ENCODE assay signal across 23 cellular contexts in genomic region chr11:581342-581741, GRCh38. TPM values are rescaled to one million over a fixed set of nuclear protein-coding genes. Genes with fewer than 3 reads are reported as not detected.
DNase-seq lines count a peak whose midpoint lies in the region; ATAC-seq and TF ChIP-seq lines count a peak whose summit lies in the region.
"Had no signal": no experiment of that assay in that cellular context is flagged by ENCODE, and none has a peak within 500 bp of the region (broad histone marks: within the 10 kb centered on the region; RNA-seq: fewer than 3 reads in every experiment).

No MANE protein-coding gene starts in this region.

- peaks cover 40 to 47% of the 10 kb centered on the region in 2 experiments for H3K36me3 ChIP-seq in trophoblast cell (ENCODE audit: control insufficient read depth in 1 of 2, insufficient read depth in 2 of 2, low read length in 2 of 2)
- peaks cover 0 to 43% (median 21%) of the 10 kb centered on the region in 4 donors for H3K36me3 ChIP-seq in sigmoid colon
- peaks cover 10 to 51% (median 40%) of the 10 kb centered on the region in 3 donors for H3K36me3 ChIP-seq in esophagus squamous epithelium

- H3K14ac ChIP-seq in trophoblast cell (ENCODE audit: low read length): no peak overlapping the region

- no peak overlapping the region for H2AK5ac ChIP-seq in trophoblast cell (ENCODE audit: low read length)

- no peak overlapping the region for H2AFZ ChIP-seq in trophoblast cell (ENCODE audit: insufficient read depth, low read length, poor library complexity)
- H2AFZ ChIP-seq: hepatocyte had no signal

- no peak overlapping the region for H3K4me3 Mint-ChIP-seq in activated T-cell treated with anti-CD3 and anti-CD28 coated beads, Interleukin-2, amount 50 U/mL, for 72 hours
- H3K4me3 Mint-ChIP-seq in activated T-helper 1 cell treated with anti-CD3 and anti-CD28 coated beads, Interleukin-12 subunit alpha, Interleukin-12 subunit beta, Interleukin-2, Interleukin-4 antibody, amounts not matched to agents 30 ng/mL and 10 ng/mL and 1 ng/mL, durations not matched to agents 14 hours and 24 hours and 36 hours: peak overlapping the region; percentile 48

- no peak overlapping the region for H3K18ac ChIP-seq in trophoblast cell (ENCODE audit: low read length)

- H2BK5ac ChIP-seq in trophoblast cell (ENCODE audit: low read depth, low read length, poor library complexity): no peak overlapping the region

- DNase-seq in activated T-cell treated with anti-CD3 and anti-CD28 coated beads, Interleukin-2, amount 50 U/mL, for 72 hours: no peak
- DNase-seq in activated T-cell treated with anti-CD3 and anti-CD28 coated beads for 4 hours: no peak
- DNase-seq in activated T-helper 1 cell treated with anti-CD3 and anti-CD28 coated beads, Interleukin-12 subunit alpha, Interleukin-12 subunit beta, Interleukin-2, Interleukin-4 antibody, amounts not matched to agents 30 ng/mL and 10 ng/mL and 1 ng/mL, durations not matched to agents 14 hours and 24 hours and 36 hours (ENCODE audit: low spot score): no peak
- DNase-seq in left ventricle myocardium superior: no peak
- DNase-seq in trophoblast cell: no peak
- DNase-seq in sigmoid colon: no peak
- DNase-seq in OCI-M1 (lab: John Stamatoyannopoulos, UW): no peak
- no peak for DNase-seq in esophagus squamous epithelium (lab: John Stamatoyannopoulos, UW)
- DNase-seq: activated CD4-positive, CD25-positive, alpha-beta regulatory T cell; DMS 273 treated with DMSO at 0.1 percent for 48 hours; mesendoderm; NCI-H1105 treated with DMSO at 0.1 percent for 48 hours; NCI-H2107; NCI-H526 treated with DMSO at 0.1 percent for 48 hours; SIG-M5; stimulated activated CD4-positive, alpha-beta T cell treated with anti-CD3 and anti-CD28 coated beads, Interleukin-12 subunit alpha, Interleukin-12 subunit beta, amount 100 ng/mL, for 4 hours; stimulated activated CD8-positive, alpha-beta memory T cell treated with anti-CD3 and anti-CD28 coated beads, Interleukin-4, amount 100 ng/mL, for 48 hours had no signal

- no peak overlapping the region for H3K23ac ChIP-seq in trophoblast cell (ENCODE audit: low read length)

- TF ChIP-seq POLR2A in sigmoid colon (IDR thresholded peaks at IDR 0.05): no peak
- no peak for TF ChIP-seq POLR2A in esophagus squamous epithelium (IDR thresholded peaks at IDR 0.05)

- no peak overlapping the region for H3K4me2 ChIP-seq in trophoblast cell (ENCODE audit: low read length)

- peak overlapping the region; percentile 20 for H3K27ac Mint-ChIP-seq in activated T-cell treated with anti-CD3 and anti-CD28 coated beads, Interleukin-2, amount 50 U/mL, for 72 hours
- H3K27ac Mint-ChIP-seq in activated T-helper 1 cell treated with anti-CD3 and anti-CD28 coated beads, Interleukin-12 subunit alpha, Interleukin-12 subunit beta, Interleukin-2, Interleukin-4 antibody, amounts not matched to agents 30 ng/mL and 10 ng/mL and 1 ng/mL, durations not matched to agents 14 hours and 24 hours and 36 hours: peak overlapping the region; percentile 26

- H3K4ac ChIP-seq in trophoblast cell (ENCODE audit: low read depth, low read length): peak overlapping the region; percentile 41

- H4K8ac ChIP-seq in trophoblast cell (ENCODE audit: low read depth, low read length): no peak overlapping the region

- H3K4me1 Mint-ChIP-seq in activated T-cell treated with anti-CD3 and anti-CD28 coated beads, Interleukin-2, amount 50 U/mL, for 72 hours (ENCODE audit: low read depth): peaks cover 45% of the 10 kb centered on the region
- peaks cover 32% of the 10 kb centered on the region for H3K4me1 Mint-ChIP-seq in activated T-helper 1 cell treated with anti-CD3 and anti-CD28 coated beads, Interleukin-12 subunit alpha, Interleukin-12 subunit beta, Interleukin-2, Interleukin-4 antibody, amounts not matched to agents 30 ng/mL and 10 ng/mL and 1 ng/mL, durations not matched to agents 14 hours and 24 hours and 36 hours (ENCODE audit: low read depth)

- H4K12ac ChIP-seq in trophoblast cell (ENCODE audit: low read depth, low read length): no peak overlapping the region

- H3K27me3 ChIP-seq in trophoblast cell (ENCODE audit: insufficient read depth, low read length): no peaks in the 10 kb centered on the region
- no peaks in the 10 kb centered on the region for H3K27me3 ChIP-seq in sigmoid colon
- no peaks in the 10 kb centered on the region for H3K27me3 ChIP-seq in esophagus squamous epithelium
- H3K27me3 ChIP-seq: hepatocyte had no signal

- no peak overlapping the region for H2BK12ac ChIP-seq in trophoblast cell (ENCODE audit: low read length)

- H3K79me1 ChIP-seq in trophoblast cell (ENCODE audit: low read length): no peaks in the 10 kb centered on the region

- H3K27ac ChIP-seq in trophoblast cell (ENCODE audit: low read depth, low read length) (no peak overlapping the region), sigmoid colon (no peak overlapping the region), esophagus squamous epithelium (no peak overlapping the region)
- H3K27ac ChIP-seq: C4-2B had no signal

- H3K4me1 ChIP-seq in trophoblast cell (ENCODE audit: control insufficient read depth in 1 of 2, insufficient read depth in 2 of 2, low read length in 2 of 2) (peaks cover 12 to 13% of the 10 kb centered on the region in 2 experiments), sigmoid colon (peaks cover 0 to 39% (median 38%) of the 10 kb centered on the region in 4 donors), esophagus squamous epithelium (peaks cover 32 to 48% (median 33%) of the 10 kb centered on the region in 3 donors)

- peaks cover 3 to 16% of the 10 kb centered on the region in 2 donors for H3K36me3 Mint-ChIP-seq in activated T-cell treated with anti-CD3 and anti-CD28 coated beads, Interleukin-2, amount 50 U/mL, for 72 hours (ENCODE audit: insufficient read depth in 2 of 2)
- peaks cover 20% of the 10 kb centered on the region for H3K36me3 Mint-ChIP-seq in activated T-helper 1 cell treated with anti-CD3 and anti-CD28 coated beads, Interleukin-12 subunit alpha, Interleukin-12 subunit beta, Interleukin-2, Interleukin-4 antibody, amounts not matched to agents 30 ng/mL and 10 ng/mL and 1 ng/mL, durations not matched to agents 14 hours and 24 hours and 36 hours (ENCODE audit: low read depth)

- TF ChIP-seq EP300 in sigmoid colon (IDR thresholded peaks at IDR 0.05): no peak

- H3K9me3 ChIP-seq in trophoblast cell (ENCODE audit: insufficient read depth, low read depth, low read length) (peaks cover 2% of the 10 kb centered on the region), sigmoid colon (no peaks in the 10 kb centered on the region), esophagus squamous epithelium (no peaks in the 10 kb centered on the region)

- no peaks in the 10 kb centered on the region for H3K27me3 Mint-ChIP-seq in activated T-cell treated with anti-CD3 and anti-CD28 coated beads, Interleukin-2, amount 50 U/mL, for 72 hours (ENCODE audit: low read depth)
- no peaks in the 10 kb centered on the region for H3K27me3 Mint-ChIP-seq in activated T-helper 1 cell treated with anti-CD3 and anti-CD28 coated beads, Interleukin-12 subunit alpha, Interleukin-12 subunit beta, Interleukin-2, Interleukin-4 antibody, amounts not matched to agents 30 ng/mL and 10 ng/mL and 1 ng/mL, durations not matched to agents 14 hours and 24 hours and 36 hours (ENCODE audit: insufficient read depth)

- no peak overlapping the region for H2BK120ac ChIP-seq in trophoblast cell (ENCODE audit: insufficient read depth, low read length, poor library complexity)

- H4K91ac ChIP-seq in trophoblast cell (ENCODE audit: low read depth, low read length): no peak overlapping the region

- TF ChIP-seq CTCF in sigmoid colon (IDR thresholded peaks at IDR 0.05) (no peak), esophagus squamous epithelium (IDR thresholded peaks at IDR 0.05) (no peak)

- H3K79me2 ChIP-seq in trophoblast cell (ENCODE audit: control insufficient read depth, insufficient read depth, low read length, poor library complexity): peaks cover 42% of the 10 kb centered on the region

- H3K9ac ChIP-seq in trophoblast cell (ENCODE audit: low read length): no peak overlapping the region

- WGBS in trophoblast cell (ENCODE audit: extremely low coverage, insufficient coverage, insufficient read length): 100% methylated on average over 1 of the region's 14 CpGs
- WGBS in sigmoid colon, 2 donors: 86 to 91% methylated on average over 14 of the region's 14 CpGs
- 82 to 85% methylated on average over 9 of the region's 14 CpGs for WGBS in esophagus squamous epithelium, 2 donors

- H3K4me3 ChIP-seq in trophoblast cell (ENCODE audit: low read depth, low read length): no peak overlapping the region
- no peak overlapping the region for H3K4me3 ChIP-seq in sigmoid colon
- H3K4me3 ChIP-seq in esophagus squamous epithelium: no peak overlapping the region
- H3K4me3 ChIP-seq: hepatocyte had no signal

- no peak for ATAC-seq in activated T-cell treated with anti-CD3 and anti-CD28 coated beads, Interleukin-2, amount 50 U/mL, for 72 hours (replicated peaks in 1 of 2)
- peak; percentile 11 for ATAC-seq in left ventricle myocardium superior

- no peaks in the 10 kb centered on the region for H3K9me3 Mint-ChIP-seq in activated T-cell treated with anti-CD3 and anti-CD28 coated beads, Interleukin-2, amount 50 U/mL, for 72 hours
- H3K9me3 Mint-ChIP-seq in activated T-helper 1 cell treated with anti-CD3 and anti-CD28 coated beads, Interleukin-12 subunit alpha, Interleukin-12 subunit beta, Interleukin-2, Interleukin-4 antibody, amounts not matched to agents 30 ng/mL and 10 ng/mL and 1 ng/mL, durations not matched to agents 14 hours and 24 hours and 36 hours: no peaks in the 10 kb centered on the region

- intact Hi-C loops in activated T-helper 1 cell treated with anti-CD3 and anti-CD28 coated beads, Interleukin-12 subunit alpha, Interleukin-12 subunit beta, Interleukin-2, Interleukin-4 antibody, amounts not matched to agents 30 ng/mL and 10 ng/mL and 1 ng/mL, durations not matched to agents 14 hours and 24 hours and 36 hours (cut with micrococcal nuclease): no loop called here
- intact Hi-C loops in left ventricle myocardium superior (cut with micrococcal nuclease): no loop called here
- intact Hi-C loops in sigmoid colon (cut with DNase I): no loop called here
- intact Hi-C loops in esophagus squamous epithelium (cut with DNase I): no loop called here

RNA-seq across cellular contexts. Expression of gene PHRF1, which starts 5.1 kb away (rescaled TPM):
- total RNA-seq in activated T-cell treated with anti-CD3 and anti-CD28 coated beads, Interleukin-2, amount 50 U/mL, for 72 hours: 10 to 100 TPM; 29.7 to 31.0 TPM
- total RNA-seq in activated T-helper 1 cell treated with anti-CD3 and anti-CD28 coated beads, Interleukin-12 subunit alpha, Interleukin-12 subunit beta, Interleukin-2, Interleukin-4 antibody, amounts not matched to agents 30 ng/mL and 10 ng/mL and 1 ng/mL, durations not matched to agents 14 hours and 24 hours and 36 hours: 58.6 and 59.8 TPM in 2 replicates
- total RNA-seq in left ventricle myocardium superior (18.5 TPM), sigmoid colon (10 to 100 TPM; 11.8 to 21.2 (median 17.9) TPM), esophagus squamous epithelium (10 to 100 TPM; 11.7 to 30.6 (median 24.2) TPM)
- 23.6 and 23.8 TPM in 2 replicates for polyA plus RNA-seq in trophoblast cell (2013)
- polyA plus RNA-seq in sigmoid colon: 10 to 100 TPM in 2 of 3 donors, 1 to 10 TPM in 1; 6.6 to 29.3 (median 11.3) TPM

RNA-seq across cellular contexts. Expression of gene RASSF7, which starts 20.6 kb away (rescaled TPM):
- total RNA-seq in activated T-cell treated with anti-CD3 and anti-CD28 coated beads, Interleukin-2, amount 50 U/mL, for 72 hours: 10 to 100 TPM; 13.5 to 14.2 TPM
- 15.9 and 19.8 TPM in 2 replicates for total RNA-seq in activated T-helper 1 cell treated with anti-CD3 and anti-CD28 coated beads, Interleukin-12 subunit alpha, Interleukin-12 subunit beta, Interleukin-2, Interleukin-4 antibody, amounts not matched to agents 30 ng/mL and 10 ng/mL and 1 ng/mL, durations not matched to agents 14 hours and 24 hours and 36 hours
- total RNA-seq in left ventricle myocardium superior (4.6 TPM), sigmoid colon (1 to 10 TPM; 3.0 to 5.4 (median 3.8) TPM), esophagus squamous epithelium (10 to 100 TPM; 35.7 to 54.0 (median 44.4) TPM)
- 41.3 and 45.5 TPM in 2 replicates for polyA plus RNA-seq in trophoblast cell (2013)
- polyA plus RNA-seq in sigmoid colon: 100 to 1,000 TPM in 1 of 3 donors, 10 to 100 TPM in 2; 72.4 to 122 (median 94.9) TPM

RNA-seq across cellular contexts. Expression of gene LMNTD2, which starts 20.8 kb away (rescaled TPM):
- total RNA-seq in activated T-cell treated with anti-CD3 and anti-CD28 coated beads, Interleukin-2, amount 50 U/mL, for 72 hours: 1 to 10 TPM; 3.1 to 5.5 TPM
- 0.47 and 0.64 TPM in 2 replicates for total RNA-seq in activated T-helper 1 cell treated with anti-CD3 and anti-CD28 coated beads, Interleukin-12 subunit alpha, Interleukin-12 subunit beta, Interleukin-2, Interleukin-4 antibody, amounts not matched to agents 30 ng/mL and 10 ng/mL and 1 ng/mL, durations not matched to agents 14 hours and 24 hours and 36 hours
- total RNA-seq in left ventricle myocardium superior (0.20 TPM), sigmoid colon (1 to 10 TPM in 1 of 4 donors, under 1 TPM in 2, not detected in 1; 0.66 to 1.4 (median 0.68) TPM), esophagus squamous epithelium (1 to 10 TPM; 2.1 to 4.6 (median 3.8) TPM)
- polyA plus RNA-seq in trophoblast cell (2013): 2.2 and 2.6 TPM in 2 replicates
- 1 to 10 TPM; 1.2 to 6.3 (median 3.5) TPM for polyA plus RNA-seq in sigmoid colon

RNA-seq across cellular contexts. Expression of gene IRF7, which starts 34.4 kb away (rescaled TPM):
- total RNA-seq in activated T-cell treated with anti-CD3 and anti-CD28 coated beads, Interleukin-2, amount 50 U/mL, for 72 hours: 10 to 100 TPM; 46.7 to 95.8 TPM
- 56.6 and 63.1 TPM in 2 replicates for total RNA-seq in activated T-helper 1 cell treated with anti-CD3 and anti-CD28 coated beads, Interleukin-12 subunit alpha, Interleukin-12 subunit beta, Interleukin-2, Interleukin-4 antibody, amounts not matched to agents 30 ng/mL and 10 ng/mL and 1 ng/mL, durations not matched to agents 14 hours and 24 hours and 36 hours
- total RNA-seq in left ventricle myocardium superior (14.4 TPM), sigmoid colon (10 to 100 TPM in 3 of 4 donors, 1 to 10 TPM in 1; 8.6 to 18.2 (median 14.2) TPM), esophagus squamous epithelium (10 to 100 TPM; 16.9 to 26.3 (median 20.2) TPM)
- polyA plus RNA-seq in trophoblast cell (2013): 10.6 and 11.1 TPM in 2 replicates
- 10 to 100 TPM; 10.8 to 73.9 (median 26.8) TPM for polyA plus RNA-seq in sigmoid colon

RNA-seq across cellular contexts. Expression of gene CDHR5, which starts 43.4 kb away (rescaled TPM):
- under 1 TPM in 1 of 2 donors, not detected in 1; 0.09 TPM for total RNA-seq in activated T-cell treated with anti-CD3 and anti-CD28 coated beads, Interleukin-2, amount 50 U/mL, for 72 hours
- total RNA-seq in activated T-helper 1 cell treated with anti-CD3 and anti-CD28 coated beads, Interleukin-12 subunit alpha, Interleukin-12 subunit beta, Interleukin-2, Interleukin-4 antibody, amounts not matched to agents 30 ng/mL and 10 ng/mL and 1 ng/mL, durations not matched to agents 14 hours and 24 hours and 36 hours: not detected in 2 replicates
- total RNA-seq in left ventricle myocardium superior (not detected), sigmoid colon (1 to 10 TPM in 2 of 4 donors, not detected in 2; 1.8 to 1.9 TPM), esophagus squamous epithelium (not detected)
- 0.03 and 0.04 TPM in 2 replicates for polyA plus RNA-seq in trophoblast cell (2013)
- polyA plus RNA-seq in sigmoid colon: 100 to 1,000 TPM in 1 of 3 donors, 10 to 100 TPM in 2; 18.0 to 136 (median 29.4) TPM
- total RNA-seq: H4; T-helper 1 cell treated with Interleukin-12 subunit alpha and Interleukin-12 subunit beta and Interleukin-4 antibody, amounts not matched to agents 30 ng/mL and 1 ng/mL, for 36 hours; temporal lobe had no signal
- polyA plus RNA-seq: neural cell had no signal
